13 cellular contexts compared by ENCODE assay signal in genomic region chr9:127411122-127411521, GRCh38.
"Had no signal": no experiment of that assay in that cellular context is flagged by ENCODE, and none has a peak within 500 bp of the region (broad histone marks: within the 10 kb centered on the region; RNA-seq: fewer than 3 reads in every experiment).

No MANE protein-coding gene starts in this region.

- H3K4me1 Mint-ChIP-seq: stimulated activated effector memory CD8-positive, alpha-beta T cell treated with anti-CD3 and anti-CD28 coated beads, Interleukin-12 subunit alpha, Interleukin-12 subunit beta, amount 100 ng/mL, for 72 hours had no signal

- H3K27me3 ChIP-seq: heart right ventricle had no signal

- H3K4me3 Mint-ChIP-seq: activated T-helper 1 cell treated with anti-CD3 and anti-CD28 coated beads, Interleukin-12 subunit alpha, Interleukin-12 subunit beta, Interleukin-2, Interleukin-4 antibody, amounts not matched to agents 30 ng/mL and 10 ng/mL and 1 ng/mL, durations not matched to agents 14 hours and 24 hours and 36 hours; stimulated activated effector memory CD8-positive, alpha-beta T cell treated with anti-CD3 and anti-CD28 coated beads, Interleukin-12 subunit alpha, Interleukin-12 subunit beta, amount 100 ng/mL, for 72 hours; T-helper 17 cell had no signal

- H3K36me3 Mint-ChIP-seq: stimulated activated effector memory CD8-positive, alpha-beta T cell treated with anti-CD3 and anti-CD28 coated beads, Interleukin-12 subunit alpha, Interleukin-12 subunit beta, amount 100 ng/mL, for 72 hours had no signal

- H3K27ac ChIP-seq: thoracic aorta had no signal

- H3K4me3 ChIP-seq: heart right ventricle, thoracic aorta had no signal

- H3K9me3 ChIP-seq: heart right ventricle, thoracic aorta had no signal

- DNase-seq: activated CD4-positive, alpha-beta T cell treated with anti-CD3 and anti-CD28 coated beads, Interleukin-2, amount 50 U/mL, for 1 hour; activated CD8-positive, alpha-beta memory T cell treated with anti-CD3 and anti-CD28 coated beads for 24 hours; aorta; cortex of kidney; effector memory CD4-positive, alpha-beta T cell; heart right ventricle; left colon; T-helper 17 cell had no signal

- H3K27ac Mint-ChIP-seq: activated T-helper 1 cell treated with anti-CD3 and anti-CD28 coated beads, Interleukin-12 subunit alpha, Interleukin-12 subunit beta, Interleukin-2, Interleukin-4 antibody, amounts not matched to agents 30 ng/mL and 10 ng/mL and 1 ng/mL, durations not matched to agents 14 hours and 24 hours and 36 hours; stimulated activated effector memory CD8-positive, alpha-beta T cell treated with anti-CD3 and anti-CD28 coated beads, Interleukin-12 subunit alpha, Interleukin-12 subunit beta, amount 100 ng/mL, for 72 hours; T-helper 17 cell had no signal

- ATAC-seq: activated CD4-positive, CD25-positive, alpha-beta regulatory T cell treated with anti-CD3 and anti-CD28 coated beads, Interleukin-2, amount 50 U/mL, for 24 hours; left colon; SK-N-SH treated with all-trans-retinoic acid at 6 μM for 48 hours; stimulated activated effector memory CD8-positive, alpha-beta T cell treated with anti-CD3 and anti-CD28 coated beads, Interleukin-12 subunit alpha, Interleukin-12 subunit beta, amount 100 ng/mL, for 72 hours; T-helper 17 cell had no signal

- H3K9me3 Mint-ChIP-seq: activated T-helper 1 cell treated with anti-CD3 and anti-CD28 coated beads, Interleukin-12 subunit alpha, Interleukin-12 subunit beta, Interleukin-2, Interleukin-4 antibody, amounts not matched to agents 30 ng/mL and 10 ng/mL and 1 ng/mL, durations not matched to agents 14 hours and 24 hours and 36 hours; stimulated activated effector memory CD8-positive, alpha-beta T cell treated with anti-CD3 and anti-CD28 coated beads, Interleukin-12 subunit alpha, Interleukin-12 subunit beta, amount 100 ng/mL, for 72 hours had no signal
